Comparison of ENCODE assay signal across 15 cellular contexts in genomic region chr11:108966978-108967377, GRCh38.
DNase-seq lines count a peak whose midpoint lies in the region; ATAC-seq and TF ChIP-seq lines count a peak whose summit lies in the region.
"Had no signal": no experiment of that assay in that cellular context is flagged by ENCODE, and none has a peak within 500 bp of the region (broad histone marks: within the 10 kb centered on the region; RNA-seq: fewer than 3 reads in every experiment).

No MANE protein-coding gene starts in this region.

- no TSS peak for BruUV-seq in IMR-90 (replicated peaks; lab: Mats Ljungman, UMichigan)

- H3K27ac Mint-ChIP-seq in brain (peak overlapping the region in 4 of 5 experiments; percentile 64 to 96 (median 92)), progenitor cell of endocrine pancreas (no peak overlapping the region)

- H3K4me3 ChIP-seq in IMR-90 (ENCODE audit: insufficient read depth, low read depth, low read length), result no peak overlapping the region
- peak overlapping the region in 2 of 3 donors; percentile 25 to 42 for H3K4me3 ChIP-seq in skeletal muscle tissue (ENCODE audit: low read length in 3 of 3)
- H3K4me3 ChIP-seq: Peyer's patch, SJSA1 had no signal

- intact Hi-C loops in IMR-90 (cut with micrococcal nuclease), result no loop called here
- intact Hi-C loops in left cardiac atrium (cut with DNase I), result no loop called here

- H3K4me1 Mint-ChIP-seq in brain, result peaks cover 19% of the 10 kb centered on the region
- H3K4me1 Mint-ChIP-seq in progenitor cell of endocrine pancreas (ENCODE audit: low read depth), result peaks cover 2% of the 10 kb centered on the region

- H3K27me3 Mint-ChIP-seq in brain, result peaks cover 6% of the 10 kb centered on the region
- peaks cover 13% of the 10 kb centered on the region for H3K27me3 Mint-ChIP-seq in progenitor cell of endocrine pancreas

- no peak overlapping the region for H3K27ac ChIP-seq in IMR-90 (ENCODE audit: insufficient read depth, low read length)
- peak overlapping the region; percentile 41 for H3K27ac ChIP-seq in skeletal muscle tissue (ENCODE audit: low read depth, low read length)
- H3K27ac ChIP-seq: C4-2B, KMS-11, Peyer's patch, SJSA1 had no signal

- peak overlapping the region; percentile 50; the same call in 1 of the 2 replicates for H3K18ac ChIP-seq in IMR-90 (ENCODE audit: low read depth, low read length)

- H4K5ac ChIP-seq in IMR-90 (ENCODE audit: low read depth, low read length), result no peak overlapping the region

- H3K4me3 Mint-ChIP-seq in brain (peak overlapping the region in 1 of 5 experiments; percentile 61), progenitor cell of endocrine pancreas (ENCODE audit: low read depth) (no peak overlapping the region)

- H3K36me3 ChIP-seq in IMR-90 (ENCODE audit: control insufficient read depth, insufficient read depth, low read length) (no peaks in the 10 kb centered on the region), skeletal muscle tissue (ENCODE audit: control insufficient read depth in 3 of 3, insufficient read depth in 3 of 3, low read length in 3 of 3) (no peaks in the 10 kb centered on the region)
- H3K36me3 ChIP-seq: Peyer's patch, SJSA1 had no signal

- H3K36me3 Mint-ChIP-seq in brain (no peaks in the 10 kb centered on the region), progenitor cell of endocrine pancreas (ENCODE audit: insufficient read depth) (no peaks in the 10 kb centered on the region)

- dilution Hi-C loops in IMR-90 (cut with HindIII; ENCODE audit: low sequenced_read_pairs, unreplicated experiment), result no loop called here

- no peak overlapping the region for H4K8ac ChIP-seq in IMR-90 (ENCODE audit: low read depth in 2 of 2, low read length in 2 of 2)

- peaks cover 0 to 6% (median 3%) of the 10 kb centered on the region in 5 experiments for H3K9me3 Mint-ChIP-seq in brain
- no peaks in the 10 kb centered on the region for H3K9me3 Mint-ChIP-seq in progenitor cell of endocrine pancreas (ENCODE audit: low read depth)

- POLR2A ChIA-PET in IMR-90 (lab: Charles Lee; ENCODE audit: unreplicated experiment), result no interaction called here

- 50% methylated on average over 2 of the region's 3 CpGs; no CpG with 5 or more reads in 1 of the 2 experiments for WGBS in IMR-90 (ENCODE audit: extremely low coverage in 2 of 2, insufficient read length in 1 of 2), 2 experiments

- no peak overlapping the region for H2AK9ac ChIP-seq in IMR-90 (replicated peaks; ENCODE audit: low read depth, low read length, poor library complexity)

- ATAC-seq in IMR-90 (ENCODE audit: low read depth), result no peak
- ATAC-seq in left cardiac atrium, result peak; percentile 35 to 38

- peaks cover 10% of the 10 kb centered on the region for H3K9me1 ChIP-seq in IMR-90 (ENCODE audit: insufficient read depth, low read length)

- H2AK5ac ChIP-seq in IMR-90 (ENCODE audit: low read depth, low read length), result peak overlapping the region; percentile 58; the same call in 1 of the 2 replicates

- peak overlapping the region; percentile 82; the same call in 1 of the 3 replicates for H2BK15ac ChIP-seq in IMR-90 (ENCODE audit: low read depth, low read length)

- H2BK20ac ChIP-seq in IMR-90 (ENCODE audit: low read depth, low read length), result peak overlapping the region; percentile 61

- H3K4ac ChIP-seq in IMR-90 (ENCODE audit: low read depth, low read length), result peak overlapping the region; percentile 63

- H4K20me1 ChIP-seq in IMR-90 (ENCODE audit: insufficient read depth, low read length), result no peaks in the 10 kb centered on the region

- no peaks in the 10 kb centered on the region for H3K9me3 ChIP-seq in IMR-90 (ENCODE audit: control insufficient read depth, insufficient read depth, low read length)
- no peaks in the 10 kb centered on the region for H3K9me3 ChIP-seq in skeletal muscle tissue (ENCODE audit: control insufficient read depth in 3 of 3, low read length in 3 of 3)
- H3K9me3 ChIP-seq: Peyer's patch, SJSA1 had no signal

- no peak for TF ChIP-seq RAD21 in IMR-90 (IDR thresholded peaks at IDR 0.05; ENCODE audit: low read length)

- no peak for TF ChIP-seq POLR2A in IMR-90 (IDR thresholded peaks at IDR 0.05; ENCODE audit: low read depth, low read length)

- no peak overlapping the region for H2BK5ac ChIP-seq in IMR-90 (ENCODE audit: low read depth, low read length, poor library complexity, severe bottlenecking)

- in situ Hi-C loops in IMR-90 (cut with MboI; ENCODE audit: low sequenced_read_pairs), result no loop called here

- H3K23ac ChIP-seq in IMR-90 (ENCODE audit: low read depth, low read length), result no peak overlapping the region; the same call in 1 of the 2 replicates

- H3K9ac ChIP-seq in IMR-90 (ENCODE audit: low read depth, low read length) (no peak overlapping the region), skeletal muscle tissue (ENCODE audit: low read depth in 1 of 3, low read length in 3 of 3) (peak overlapping the region in 1 of 3 donors; percentile 25)
- H3K9ac ChIP-seq: KMS-11 had no signal

- H3K56ac ChIP-seq in IMR-90 (ENCODE audit: extremely low read depth, insufficient read depth, low read length), result no peak overlapping the region

- H3K4me1 ChIP-seq in IMR-90 (ENCODE audit: control insufficient read depth, insufficient read depth, low read length), result peaks cover 6% of the 10 kb centered on the region
- peaks cover 13 to 21% (median 14%) of the 10 kb centered on the region in 3 donors for H3K4me1 ChIP-seq in skeletal muscle tissue (ENCODE audit: control insufficient read depth in 3 of 3, insufficient read depth in 3 of 3, low read length in 3 of 3)
- H3K4me1 ChIP-seq: Peyer's patch, SJSA1 had no signal

- no peak overlapping the region for H3K14ac ChIP-seq in IMR-90 (replicated peaks; ENCODE audit: low read depth, low read length)

- H4K91ac ChIP-seq in IMR-90 (ENCODE audit: insufficient read depth, low read depth, low read length), result no peak overlapping the region

- H2AFZ ChIP-seq in IMR-90 (replicated peaks; ENCODE audit: low read length, poor library complexity), result no peak overlapping the region

- no peaks in the 10 kb centered on the region for H3K27me3 ChIP-seq in IMR-90 (ENCODE audit: control insufficient read depth, insufficient read depth, low read length)
- H3K27me3 ChIP-seq in skeletal muscle tissue (ENCODE audit: control insufficient read depth in 3 of 3, insufficient read depth in 3 of 3, low read length in 3 of 3), result no peaks in the 10 kb centered on the region
- H3K27me3 ChIP-seq: Peyer's patch, SJSA1 had no signal

- CTCF ChIA-PET in IMR-90 (lab: Yijun Ruan, JAX), result no interaction called here

- no peak overlapping the region for H3K4me2 ChIP-seq in IMR-90 (ENCODE audit: low read depth, low read length)
- H3K4me2 ChIP-seq: KMS-11 had no signal

- DNase-seq in IMR-90 (no peak), left cardiac atrium (no peak), NCI-H2029 (lab: John Stamatoyannopoulos, UW) (no peak), progenitor cell of endocrine pancreas (ENCODE audit: low spot score, unreplicated experiment) (no peak), GOT3 (lab: John Stamatoyannopoulos, UW) (no peak)
- DNase-seq: NCI-H146; NCI-H345; NCI-H774; NK-92 treated with Interleukin-12 subunit alpha and Interleukin-12 subunit beta, amount 100 ng/mL, for 24 hours; Peyer's patch had no signal

- H3K79me1 ChIP-seq in IMR-90 (ENCODE audit: low read depth in 1 of 2, low read length in 2 of 2), result no peaks in the 10 kb centered on the region

- TF ChIP-seq CTCF in IMR-90 (conservative IDR thresholded peaks at IDR 0.05; ENCODE audit: low read depth, low read length) (no peak), brain (conservative IDR thresholded peaks at IDR 0.05) (no peak), progenitor cell of endocrine pancreas (IDR thresholded peaks at IDR 0.05; ENCODE audit: unreplicated experiment) (no peak)

- peak overlapping the region; percentile 63; the same call in 1 of the 2 replicates for H2BK120ac ChIP-seq in IMR-90 (ENCODE audit: low read depth, low read length)

TF ChIP-seq in IMR-90, 13 proteins besides CTCF, POLR2A, EP300 and RAD21:
- no peak for TF ChIP-seq MAZ (IDR thresholded peaks at IDR 0.05; ENCODE audit: borderline replicate concordance, low read depth, low read length)
- TF ChIP-seq BHLHE40 (IDR thresholded peaks at IDR 0.05; ENCODE audit: low read depth, low read length), result no peak
- TF ChIP-seq RCOR1 (IDR thresholded peaks at IDR 0.05; ENCODE audit: insufficient replicate concordance, low read length), result no peak
- no peak for TF ChIP-seq SMC3 (IDR thresholded peaks at IDR 0.05; ENCODE audit: low read depth, low read length)
- TF ChIP-seq FOS (IDR thresholded peaks at IDR 0.05; ENCODE audit: low read depth, low read length), result no peak
- no peak for TF ChIP-seq MAFK (IDR thresholded peaks at IDR 0.05; ENCODE audit: low read depth, low read length)
- no peak for TF ChIP-seq USF2 (IDR thresholded peaks at IDR 0.05; ENCODE audit: low read depth, low read length)
- no peak for TF ChIP-seq CEBPB (IDR thresholded peaks at IDR 0.05; ENCODE audit: low read depth, low read length)
- TF ChIP-seq MXI1 (IDR thresholded peaks at IDR 0.05; ENCODE audit: borderline replicate concordance, low read depth, low read length), result no peak
- no peak for TF ChIP-seq NFE2L2 (IDR thresholded peaks at IDR 0.05; ENCODE audit: low read depth, low read length)
- no peak for TF ChIP-seq CHD1 (IDR thresholded peaks at IDR 0.05; ENCODE audit: low read depth, low read length)
- TF ChIP-seq ELK1 (IDR thresholded peaks at IDR 0.05; ENCODE audit: borderline replicate concordance, low read depth, low read length), result no peak
- no peak for TF ChIP-seq RFX5 (IDR thresholded peaks at IDR 0.05; ENCODE audit: low read depth, low read length)
